ENCODE assay signal across 8 cellular contexts in genomic region chr20:51022803-51023616, GRCh38. TPM values are rescaled to one million over a fixed set of nuclear protein-coding genes. Genes with fewer than 3 reads are reported as not detected.
DNase-seq lines count a peak whose midpoint lies in the region; ATAC-seq and TF ChIP-seq lines count a peak whose summit lies in the region.

TSS of gene KCNG1 (minus strand) at chr20:51023107. CDS start at chr20:51010338, 12,769 bp downstream.

- H3K4me2 ChIP-seq in osteoblast (ENCODE audit: insufficient read depth, low read length): peak within 1 kb of the TSS; percentile 88

- under 1% methylated on average over 108 of the region's 108 CpGs for WGBS in urinary bladder

- peaks cover 98% of the 10 kb centered on the region for H3K27me3 Mint-ChIP-seq in activated naive CD4-positive, alpha-beta T cell treated with anti-CD3 and anti-CD28 coated beads, Interleukin-2, amount 10 ng/mL, durations not matched to agents 7 days and 5 days

- peaks cover 15% of the 10 kb centered on the region for H3K27me3 ChIP-seq in osteoblast (ENCODE audit: insufficient read depth, low read length)

- CTCF ChIA-PET in AG04449 (lab: Yijun Ruan, JAX): interaction anchor here (1.0 to 6.5 kb wide), 4 partner anchors 8 to 284 kb away, joined by 3 to 66 read pairs (median 16); partner anchors contain the start of gene BCAS4
- CTCF ChIA-PET in activated naive CD4-positive, alpha-beta T cell treated with anti-CD3 and anti-CD28 coated beads, Interleukin-2, amount 10 ng/mL, durations not matched to agents 7 days and 5 days (lab: Charles Lee): no interaction called here

- no peaks in the 10 kb centered on the region for H3K36me3 ChIP-seq in osteoblast (ENCODE audit: insufficient read depth, low read length)
- no peaks in the 10 kb centered on the region for H3K36me3 ChIP-seq in urinary bladder (ENCODE audit: insufficient read depth)

- H3K27ac Mint-ChIP-seq in activated naive CD4-positive, alpha-beta T cell treated with anti-CD3 and anti-CD28 coated beads, Interleukin-2, amount 10 ng/mL, durations not matched to agents 7 days and 5 days: no peak within 1 kb of the TSS

- ATAC-seq in GM21390 (IDR thresholded peaks at IDR 0.05; ENCODE audit: unreplicated experiment): peak; percentile 69

- H3K4me3 ChIP-seq in AG04449 (ENCODE audit: low read depth, low read length) (peak within 1 kb of the TSS; percentile 70), osteoblast (ENCODE audit: insufficient read depth, low read length) (peak within 1 kb of the TSS; percentile 76), urinary bladder (ENCODE audit: low read depth, low read length) (peak within 1 kb of the TSS; percentile 40)

- peaks cover 17% of the 10 kb centered on the region for H3K4me1 ChIP-seq in osteoblast (ENCODE audit: insufficient read depth, low read length)
- H3K4me1 ChIP-seq in urinary bladder (ENCODE audit: insufficient read depth): peaks cover 1% of the 10 kb centered on the region

- DNase-seq in AG04449 (ENCODE audit: low read depth, low spot score) (no peak), NOMO-1 treated with DMSO at 0.1 percent for 48 hours (lab: John Stamatoyannopoulos, UW; ENCODE audit: unreplicated experiment) (peak; percentile 74), globus pallidus (ENCODE audit: low spot score) (peak; percentile 9), osteoblast (ENCODE audit: insufficient read length, low spot score, missing footprints) (peak; percentile 99), mesenteric fat pad (ENCODE audit: low spot score) (no peak)
- peak; percentile 76 for DNase-seq in activated naive CD4-positive, alpha-beta T cell treated with anti-CD3 and anti-CD28 coated beads, Interleukin-2, amount 10 ng/mL, durations not matched to agents 7 days and 5 days

- H3K79me2 ChIP-seq in osteoblast (ENCODE audit: insufficient read depth, low read length): peaks cover 3% of the 10 kb centered on the region

- no peaks in the 10 kb centered on the region for H3K9me3 Mint-ChIP-seq in activated naive CD4-positive, alpha-beta T cell treated with anti-CD3 and anti-CD28 coated beads, Interleukin-2, amount 10 ng/mL, durations not matched to agents 7 days and 5 days

- no peaks in the 10 kb centered on the region for H3K9me3 ChIP-seq in osteoblast (ENCODE audit: low read depth, low read length)

- H2AFZ ChIP-seq in osteoblast (ENCODE audit: low read length): peak within 1 kb of the TSS; percentile 83

- H3K4me3 Mint-ChIP-seq in activated naive CD4-positive, alpha-beta T cell treated with anti-CD3 and anti-CD28 coated beads, Interleukin-2, amount 10 ng/mL, durations not matched to agents 7 days and 5 days: peak within 1 kb of the TSS; percentile 52

- TF ChIP-seq CTCF in AG04449 (IDR thresholded peaks at IDR 0.05; ENCODE audit: insufficient read depth, low read length, missing control alignments): no peak
- no peak for TF ChIP-seq CTCF in osteoblast (IDR thresholded peaks at IDR 0.05; ENCODE audit: extremely low read depth, low read depth, low read length)

- POLR2A ChIA-PET in AG04449 (lab: Yijun Ruan, JAX): no interaction called here

- no peaks in the 10 kb centered on the region for H4K20me1 ChIP-seq in osteoblast (ENCODE audit: insufficient read depth, low read length)

- H3K4me1 Mint-ChIP-seq in activated naive CD4-positive, alpha-beta T cell treated with anti-CD3 and anti-CD28 coated beads, Interleukin-2, amount 10 ng/mL, durations not matched to agents 7 days and 5 days: peaks cover 11% of the 10 kb centered on the region

- no peaks in the 10 kb centered on the region for H3K36me3 Mint-ChIP-seq in activated naive CD4-positive, alpha-beta T cell treated with anti-CD3 and anti-CD28 coated beads, Interleukin-2, amount 10 ng/mL, durations not matched to agents 7 days and 5 days

- H3K27ac ChIP-seq in osteoblast (ENCODE audit: low read depth, low read length) (no peak within 1 kb of the TSS), urinary bladder (ENCODE audit: low read depth) (no peak within 1 kb of the TSS)

RNA-seq across cellular contexts. Expression of gene KCNG1, which starts in this region (rescaled TPM):
- total RNA-seq in osteoblast: 13.6 and 16.3 TPM in 2 replicates
- 5.6 TPM for total RNA-seq in urinary bladder
- polyA plus RNA-seq in urinary bladder: 8.3 TPM
- total RNA-seq in mesenteric fat pad: 0.19 TPM

Comparison
In these comparisons a context has a peak if more than half of its experiments do, and no peak if none do; other contexts are left out.
1. DNase-seq: peak in NOMO-1 treated with DMSO at 0.1 percent for 48 hours (single experiment), activated naive CD4-positive, alpha-beta T cell treated with anti-CD3 and anti-CD28 coated beads, Interleukin-2, amount 10 ng/mL, durations not matched to agents 7 days and 5 days (single experiment), globus pallidus (single experiment) and osteoblast (single experiment); none in AG04449 (single experiment) and mesenteric fat pad (single experiment).
2. Peak in every context shown above with its lines, with median percentiles within 50 percentile points of each other: H3K4me3 ChIP-seq.